Comparison of ENCODE assay signal across 8 cellular contexts in genomic region chr16:78108451-78108850, GRCh38.
"Had no signal": no experiment of that assay in that cellular context is flagged by ENCODE, and none has a peak within 500 bp of the region (broad histone marks: within the 10 kb centered on the region; RNA-seq: fewer than 3 reads in every experiment).

No MANE protein-coding gene starts in this region.

- H2AFZ ChIP-seq: GM23248 had no signal

- H3K27ac ChIP-seq: GM23248 had no signal

- H3K4me3 ChIP-seq: GM23248, HAP-1, K562 had no signal

- H3K4me1 ChIP-seq: HAP-1 had no signal

- H3K4me3 Mint-ChIP-seq: HFFc6 had no signal

- H3K36me3 ChIP-seq: HAP-1 had no signal

- ATAC-seq: HCT116, K562 had no signal

- DNase-seq: GM23248, GOT3, H7, HFFc6, IMR-90 had no signal

- H3K9me3 ChIP-seq: HAP-1 had no signal

- H3K9me3 Mint-ChIP-seq: HFFc6 had no signal

- H3K9ac ChIP-seq: GM23248 had no signal

- H3K27ac Mint-ChIP-seq: HFFc6 had no signal
